2 cellular contexts compared by ENCODE assay signal in the genomic region with DNA sequence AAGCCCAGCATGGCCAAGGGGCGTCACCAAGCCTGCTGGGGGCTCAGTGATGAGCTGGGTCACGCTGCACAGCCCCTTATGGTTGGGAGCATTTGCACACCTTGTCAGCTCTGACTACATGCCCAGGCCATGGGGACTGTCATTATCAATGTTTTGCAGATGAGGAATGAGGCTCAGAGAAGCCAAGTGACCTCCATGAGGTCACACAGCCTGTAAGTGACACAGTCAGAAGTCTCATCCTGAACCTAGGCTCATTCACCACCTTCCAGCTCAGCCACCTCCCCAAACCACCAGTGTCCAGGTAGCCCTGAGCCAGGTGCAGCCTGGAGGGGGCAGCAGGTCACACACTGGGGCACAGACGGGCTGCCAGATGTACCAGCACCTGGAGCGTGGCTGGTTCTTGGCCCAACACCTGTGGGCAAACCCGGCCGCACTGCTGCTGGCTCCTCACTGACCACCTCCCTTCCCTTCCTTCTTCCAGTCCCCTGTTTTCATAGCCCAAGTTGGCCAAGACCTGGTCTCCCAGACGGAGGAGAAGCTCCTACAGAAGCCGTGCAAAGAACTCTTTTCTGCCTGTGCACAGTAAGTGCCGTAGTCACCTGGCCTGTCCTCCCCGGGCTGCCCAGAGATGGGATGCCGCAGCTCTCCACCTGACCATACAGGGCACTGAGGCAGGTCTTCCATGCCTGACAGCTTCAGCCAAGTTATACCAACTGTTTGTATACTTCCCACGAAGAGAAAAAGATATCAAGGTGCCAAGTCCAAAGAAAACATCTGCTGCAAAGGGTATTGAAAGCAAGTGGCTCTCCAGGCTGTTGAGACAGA.
A peak's percentile ranks its signal among the peaks of the same experiment; 100 is the strongest.
TF ChIP-seq lines count a peak whose summit lies in the region.

No MANE protein-coding gene starts in this region.

TF ChIP-seq in H1, 55 proteins besides CTCF, POLR2A, EP300 and RAD21:
- TF ChIP-seq GTF2F1 (IDR thresholded peaks at IDR 0.05; ENCODE audit: borderline replicate concordance, low read depth, low read length) = no peak
- TF ChIP-seq KDM1A (IDR thresholded peaks at IDR 0.05; ENCODE audit: borderline replicate concordance, low read length) = peak; percentile 72; the same call in 1 of the 2 replicates
- peak in 1 of 2 experiments; percentile 38; a peak in 1 of 4 replicates for TF ChIP-seq HDAC2 (IDR thresholded peaks at IDR 0.05; ENCODE audit: borderline replicate concordance in 1 of 2, low read depth in 2 of 2, low read length in 2 of 2)
- no peak for TF ChIP-seq FOSL1 (IDR thresholded peaks at IDR 0.05; ENCODE audit: insufficient read depth, low read depth, low read length)

TF ChIP-seq in HepG2, 621 proteins besides CTCF, POLR2A, EP300 and RAD21:
- TF ChIP-seq ZNF768 (CRISPR knock-in tag; IDR thresholded peaks at IDR 0.05) = peak; percentile 89
- TF ChIP-seq, protein P1, sequence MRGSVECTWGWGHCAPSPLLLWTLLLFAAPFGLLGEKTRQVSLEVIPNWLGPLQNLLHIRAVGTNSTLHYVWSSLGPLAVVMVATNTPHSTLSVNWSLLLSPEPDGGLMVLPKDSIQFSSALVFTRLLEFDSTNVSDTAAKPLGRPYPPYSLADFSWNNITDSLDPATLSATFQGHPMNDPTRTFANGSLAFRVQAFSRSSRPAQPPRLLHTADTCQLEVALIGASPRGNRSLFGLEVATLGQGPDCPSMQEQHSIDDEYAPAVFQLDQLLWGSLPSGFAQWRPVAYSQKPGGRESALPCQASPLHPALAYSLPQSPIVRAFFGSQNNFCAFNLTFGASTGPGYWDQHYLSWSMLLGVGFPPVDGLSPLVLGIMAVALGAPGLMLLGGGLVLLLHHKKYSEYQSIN (CRISPR knock-in tag; IDR thresholded peaks at IDR 0.05; ENCODE audit: borderline replicate concordance) = no peak
